13 cellular contexts compared by ENCODE assay signal in genomic region chr13:33571618-33572017, GRCh38.
A peak's percentile ranks its signal among the peaks of the same experiment; 100 is the strongest.
DNase-seq lines count a peak whose midpoint lies in the region; ATAC-seq lines count a peak whose summit lies in the region.
"Had no signal": no experiment of that assay in that cellular context is flagged by ENCODE, and none has a peak within 500 bp of the region (broad histone marks: within the 10 kb centered on the region; RNA-seq: fewer than 3 reads in every experiment).

No MANE protein-coding gene starts in this region.

- H3K4me3 Mint-ChIP-seq in activated T-cell treated with anti-CD3 and anti-CD28 coated beads, Interleukin-2, amount 50 U/mL, for 72 hours, result no peak overlapping the region

- H3K27me3 Mint-ChIP-seq in activated T-cell treated with anti-CD3 and anti-CD28 coated beads, Interleukin-2, amount 50 U/mL, for 72 hours (ENCODE audit: low read depth), result no peaks in the 10 kb centered on the region

- peaks cover 6% of the 10 kb centered on the region for H3K4me1 Mint-ChIP-seq in activated T-cell treated with anti-CD3 and anti-CD28 coated beads, Interleukin-2, amount 50 U/mL, for 72 hours (ENCODE audit: low read depth)

- no peak for DNase-seq in activated T-cell treated with anti-CD3 and anti-CD28 coated beads, Interleukin-2, amount 50 U/mL, for 72 hours
- DNase-seq in AG08396 (ENCODE audit: low spot score), result no peak
- no peak for DNase-seq in cerebellar cortex (ENCODE audit: low spot score)
- DNase-seq: activated CD4-positive, alpha-beta T cell treated with anti-CD3 and anti-CD28 coated beads for 48 hours; dermis blood vessel endothelial cell; GDM1; SHP77; stimulated activated CD4-positive, alpha-beta T cell treated with anti-CD3 and anti-CD28 coated beads, Interleukin-12 subunit alpha, Interleukin-12 subunit beta, amount 100 ng/mL, for 4 hours had no signal

- ATAC-seq in GM18502 (IDR thresholded peaks at IDR 0.05; ENCODE audit: poor library complexity, unreplicated experiment) (peak; percentile 77), GM19467 (IDR thresholded peaks at IDR 0.05; ENCODE audit: unreplicated experiment) (peak; percentile 53), HG02798 (IDR thresholded peaks at IDR 0.05; ENCODE audit: poor library complexity, unreplicated experiment) (peak; percentile 84), HG03460 (IDR thresholded peaks at IDR 0.05; ENCODE audit: unreplicated experiment) (peak; percentile 69), HG03439 (IDR thresholded peaks at IDR 0.05; ENCODE audit: unreplicated experiment) (no peak)
- no peak for ATAC-seq in activated T-cell treated with anti-CD3 and anti-CD28 coated beads, Interleukin-2, amount 50 U/mL, for 72 hours (replicated peaks in 1 of 2)

- no peaks in the 10 kb centered on the region for H3K36me3 Mint-ChIP-seq in activated T-cell treated with anti-CD3 and anti-CD28 coated beads, Interleukin-2, amount 50 U/mL, for 72 hours (ENCODE audit: insufficient read depth in 2 of 2)

- H3K27ac Mint-ChIP-seq in activated T-cell treated with anti-CD3 and anti-CD28 coated beads, Interleukin-2, amount 50 U/mL, for 72 hours, result no peak overlapping the region

- peaks cover 0 to 1% of the 10 kb centered on the region in 2 donors for H3K9me3 Mint-ChIP-seq in activated T-cell treated with anti-CD3 and anti-CD28 coated beads, Interleukin-2, amount 50 U/mL, for 72 hours

Comparison
In these comparisons a context has a peak if more than half of its experiments do, and no peak if none do; other contexts are left out.
1. ATAC-seq: peak in GM18502 (single experiment), GM19467 (single experiment), HG02798 (single experiment) and HG03460 (single experiment); none in activated T-cell treated with anti-CD3 and anti-CD28 coated beads, Interleukin-2, amount 50 U/mL, for 72 hours (0 of 2) and HG03439 (single experiment).